1 cellular context compared by ENCODE assay signal in genomic region chr11:65652511-65653228, GRCh38.
TF ChIP-seq lines count a peak whose summit lies in the region.

No MANE protein-coding gene starts in this region.

TF ChIP-seq in K562, 482 proteins besides CTCF, POLR2A, EP300 and RAD21 (continued from another document and continues in another):
- TF ChIP-seq ZBTB34 (CRISPR knock-in tag; IDR thresholded peaks at IDR 0.05), result no peak
- TF ChIP-seq NR2C2 (CRISPR knock-in tag; IDR thresholded peaks at IDR 0.05), result peak; percentile 38; the same call in 1 of the 2 replicates
- peak; percentile 85 for TF ChIP-seq NR2C2 (tag; IDR thresholded peaks at IDR 0.05)
- peak in 1 of 2 experiments; percentile 89; a peak in 2 of 4 replicates for TF ChIP-seq ZNF639 (CRISPR knock-in tag; conservative IDR thresholded peaks at IDR 0.05 in 1 of 2, IDR thresholded peaks at IDR 0.05 in 1 of 2)
- TF ChIP-seq IRF2 (CRISPR knock-in tag; IDR thresholded peaks at IDR 0.05), result no peak
- TF ChIP-seq CBX1 (IDR thresholded peaks at IDR 0.05; ENCODE audit: low read depth), result peak; percentile 91
- TF ChIP-seq THRB (CRISPR knock-in tag; conservative IDR thresholded peaks at IDR 0.05), result 0 out of 2 replicates have a peak, but pooled peaks have one; percentile 31
- TF ChIP-seq KDM5B (IDR thresholded peaks at IDR 0.05; ENCODE audit: insufficient replicate concordance, low read depth, low read length), result peak; percentile 71
- peak; percentile 55; the same call in 1 of the 2 replicates for TF ChIP-seq REST (CRISPR knock-in tag; IDR thresholded peaks at IDR 0.05; ENCODE audit: low read depth)
- 0 out of 2 replicates have a peak, but pooled peaks have one; percentile 26 for TF ChIP-seq HEY1 (CRISPR knock-in tag; IDR thresholded peaks at IDR 0.05; ENCODE audit: borderline replicate concordance)
- TF ChIP-seq, protein P1, sequence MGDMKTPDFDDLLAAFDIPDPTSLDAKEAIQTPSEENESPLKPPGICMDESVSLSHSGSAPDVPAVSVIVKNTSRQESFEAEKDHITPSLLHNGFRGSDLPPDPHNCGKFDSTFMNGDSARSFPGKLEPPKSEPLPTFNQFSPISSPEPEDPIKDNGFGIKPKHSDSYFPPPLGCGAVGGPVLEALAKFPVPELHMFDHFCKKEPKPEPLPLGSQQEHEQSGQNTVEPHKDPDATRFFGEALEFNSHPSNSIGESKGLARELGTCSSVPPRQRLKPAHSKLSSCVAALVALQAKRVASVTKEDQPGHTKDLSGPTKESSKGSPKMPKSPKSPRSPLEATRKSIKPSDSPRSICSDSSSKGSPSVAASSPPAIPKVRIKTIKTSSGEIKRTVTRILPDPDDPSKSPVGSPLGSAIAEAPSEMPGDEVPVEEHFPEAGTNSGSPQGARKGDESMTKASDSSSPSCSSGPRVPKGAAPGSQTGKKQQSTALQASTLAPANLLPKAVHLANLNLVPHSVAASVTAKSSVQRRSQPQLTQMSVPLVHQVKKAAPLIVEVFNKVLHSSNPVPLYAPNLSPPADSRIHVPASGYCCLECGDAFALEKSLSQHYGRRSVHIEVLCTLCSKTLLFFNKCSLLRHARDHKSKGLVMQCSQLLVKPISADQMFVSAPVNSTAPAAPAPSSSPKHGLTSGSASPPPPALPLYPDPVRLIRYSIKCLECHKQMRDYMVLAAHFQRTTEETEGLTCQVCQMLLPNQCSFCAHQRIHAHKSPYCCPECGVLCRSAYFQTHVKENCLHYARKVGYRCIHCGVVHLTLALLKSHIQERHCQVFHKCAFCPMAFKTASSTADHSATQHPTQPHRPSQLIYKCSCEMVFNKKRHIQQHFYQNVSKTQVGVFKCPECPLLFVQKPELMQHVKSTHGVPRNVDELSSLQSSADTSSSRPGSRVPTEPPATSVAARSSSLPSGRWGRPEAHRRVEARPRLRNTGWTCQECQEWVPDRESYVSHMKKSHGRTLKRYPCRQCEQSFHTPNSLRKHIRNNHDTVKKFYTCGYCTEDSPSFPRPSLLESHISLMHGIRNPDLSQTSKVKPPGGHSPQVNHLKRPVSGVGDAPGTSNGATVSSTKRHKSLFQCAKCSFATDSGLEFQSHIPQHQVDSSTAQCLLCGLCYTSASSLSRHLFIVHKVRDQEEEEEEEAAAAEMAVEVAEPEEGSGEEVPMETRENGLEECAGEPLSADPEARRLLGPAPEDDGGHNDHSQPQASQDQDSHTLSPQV (IDR thresholded peaks at IDR 0.05), result peak; percentile 48; the same call in 1 of the 2 replicates
- peak; percentile 98 for TF ChIP-seq ZBTB2 (IDR thresholded peaks at IDR 0.05)
- TF ChIP-seq U2AF1 (optimal IDR thresholded peaks at IDR 0.05; ENCODE audit: low read depth, low read length), result peak; percentile 61
- peak in 2 of 3 experiments; percentile 9 to 22 for TF ChIP-seq YY1 (IDR thresholded peaks at IDR 0.05; ENCODE audit: borderline replicate concordance in 1 of 3, control insufficient read depth in 1 of 3, extremely low read depth in 1 of 3, insufficient read depth in 3 of 3, insufficient read length in 1 of 3, insufficient replicate concordance in 2 of 3, low read depth in 1 of 3, low read length in 2 of 3)
- peak; percentile 30; the same call in 1 of the 2 replicates for TF ChIP-seq ARID1B (IDR thresholded peaks at IDR 0.05)
- TF ChIP-seq TAF15 (IDR thresholded peaks at IDR 0.05; ENCODE audit: low read depth, low read length), result no peak
- no peak for TF ChIP-seq ZNF785 (CRISPR knock-in tag; IDR thresholded peaks at IDR 0.05)
- TF ChIP-seq SRSF7 (optimal IDR thresholded peaks at IDR 0.05; ENCODE audit: low read depth, low read length), result no peak
- TF ChIP-seq ZBTB33 (CRISPR knock-in tag; IDR thresholded peaks at IDR 0.05), result peak; percentile 55; the same call in 1 of the 2 replicates
- TF ChIP-seq, protein P2, sequence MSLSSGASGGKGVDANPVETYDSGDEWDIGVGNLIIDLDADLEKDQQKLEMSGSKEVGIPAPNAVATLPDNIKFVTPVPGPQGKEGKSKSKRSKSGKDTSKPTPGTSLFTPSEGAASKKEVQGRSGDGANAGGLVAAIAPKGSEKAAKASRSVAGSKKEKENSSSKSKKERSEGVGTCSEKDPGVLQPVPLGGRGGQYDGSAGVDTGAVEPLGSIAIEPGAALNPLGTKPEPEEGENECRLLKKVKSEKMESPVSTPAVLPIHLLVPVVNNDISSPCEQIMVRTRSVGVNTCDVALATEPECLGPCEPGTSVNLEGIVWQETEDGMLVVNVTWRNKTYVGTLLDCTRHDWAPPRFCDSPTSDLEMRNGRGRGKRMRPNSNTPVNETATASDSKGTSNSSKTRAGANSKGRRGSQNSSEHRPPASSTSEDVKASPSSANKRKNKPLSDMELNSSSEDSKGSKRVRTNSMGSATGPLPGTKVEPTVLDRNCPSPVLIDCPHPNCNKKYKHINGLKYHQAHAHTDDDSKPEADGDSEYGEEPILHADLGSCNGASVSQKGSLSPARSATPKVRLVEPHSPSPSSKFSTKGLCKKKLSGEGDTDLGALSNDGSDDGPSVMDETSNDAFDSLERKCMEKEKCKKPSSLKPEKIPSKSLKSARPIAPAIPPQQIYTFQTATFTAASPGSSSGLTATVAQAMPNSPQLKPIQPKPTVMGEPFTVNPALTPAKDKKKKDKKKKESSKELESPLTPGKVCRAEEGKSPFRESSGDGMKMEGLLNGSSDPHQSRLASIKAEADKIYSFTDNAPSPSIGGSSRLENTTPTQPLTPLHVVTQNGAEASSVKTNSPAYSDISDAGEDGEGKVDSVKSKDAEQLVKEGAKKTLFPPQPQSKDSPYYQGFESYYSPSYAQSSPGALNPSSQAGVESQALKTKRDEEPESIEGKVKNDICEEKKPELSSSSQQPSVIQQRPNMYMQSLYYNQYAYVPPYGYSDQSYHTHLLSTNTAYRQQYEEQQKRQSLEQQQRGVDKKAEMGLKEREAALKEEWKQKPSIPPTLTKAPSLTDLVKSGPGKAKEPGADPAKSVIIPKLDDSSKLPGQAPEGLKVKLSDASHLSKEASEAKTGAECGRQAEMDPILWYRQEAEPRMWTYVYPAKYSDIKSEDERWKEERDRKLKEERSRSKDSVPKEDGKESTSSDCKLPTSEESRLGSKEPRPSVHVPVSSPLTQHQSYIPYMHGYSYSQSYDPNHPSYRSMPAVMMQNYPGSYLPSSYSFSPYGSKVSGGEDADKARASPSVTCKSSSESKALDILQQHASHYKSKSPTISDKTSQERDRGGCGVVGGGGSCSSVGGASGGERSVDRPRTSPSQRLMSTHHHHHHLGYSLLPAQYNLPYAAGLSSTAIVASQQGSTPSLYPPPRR (CRISPR knock-in tag; IDR thresholded peaks at IDR 0.05; ENCODE audit: borderline replicate concordance), result no peak; the same call in 1 of the 2 replicates
- no peak for TF ChIP-seq ZNF766 (CRISPR knock-in tag; conservative IDR thresholded peaks at IDR 0.05)
- no peak for TF ChIP-seq KLF1 (tag; IDR thresholded peaks at IDR 0.05)
- TF ChIP-seq SMARCA5 (IDR thresholded peaks at IDR 0.05), result 0 out of 2 replicates have a peak, but pooled peaks have one; percentile 46
- TF ChIP-seq, protein P3, sequence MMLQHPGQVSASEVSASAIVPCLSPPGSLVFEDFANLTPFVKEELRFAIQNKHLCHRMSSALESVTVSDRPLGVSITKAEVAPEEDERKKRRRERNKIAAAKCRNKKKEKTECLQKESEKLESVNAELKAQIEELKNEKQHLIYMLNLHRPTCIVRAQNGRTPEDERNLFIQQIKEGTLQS (IDR thresholded peaks at IDR 0.05), result no peak
- TF ChIP-seq, protein P3 (CRISPR knock-in tag; conservative IDR thresholded peaks at IDR 0.05), result 0 out of 2 replicates have a peak, but pooled peaks have one; percentile 19
- TF ChIP-seq HSF4 (CRISPR knock-in tag; IDR thresholded peaks at IDR 0.05; ENCODE audit: borderline replicate concordance), result no peak
- peak; percentile 92 for TF ChIP-seq L3MBTL2 (IDR thresholded peaks at IDR 0.05)
- peak; percentile 55 for TF ChIP-seq DACH1 (IDR thresholded peaks at IDR 0.05; ENCODE audit: partially characterized antibody)
- TF ChIP-seq ZNF79 (CRISPR knock-in tag; IDR thresholded peaks at IDR 0.05; ENCODE audit: low read depth), result no peak
- peak; percentile 19; the same call in 1 of the 2 replicates for TF ChIP-seq CTBP1 (IDR thresholded peaks at IDR 0.05; ENCODE audit: borderline replicate concordance)
- 0 out of 4 replicates have a peak, but pooled peaks of 1 of the 2 experiments have one; percentile 23 for TF ChIP-seq TBL1XR1 (IDR thresholded peaks at IDR 0.05; ENCODE audit: low read length in 2 of 2)
- TF ChIP-seq RBM22 (IDR thresholded peaks at IDR 0.05; ENCODE audit: low read depth, low read length, poor library complexity, severe bottlenecking), result peak; percentile 90
